Comparison of ENCODE assay signal across 1 cellular context in the genomic region with DNA sequence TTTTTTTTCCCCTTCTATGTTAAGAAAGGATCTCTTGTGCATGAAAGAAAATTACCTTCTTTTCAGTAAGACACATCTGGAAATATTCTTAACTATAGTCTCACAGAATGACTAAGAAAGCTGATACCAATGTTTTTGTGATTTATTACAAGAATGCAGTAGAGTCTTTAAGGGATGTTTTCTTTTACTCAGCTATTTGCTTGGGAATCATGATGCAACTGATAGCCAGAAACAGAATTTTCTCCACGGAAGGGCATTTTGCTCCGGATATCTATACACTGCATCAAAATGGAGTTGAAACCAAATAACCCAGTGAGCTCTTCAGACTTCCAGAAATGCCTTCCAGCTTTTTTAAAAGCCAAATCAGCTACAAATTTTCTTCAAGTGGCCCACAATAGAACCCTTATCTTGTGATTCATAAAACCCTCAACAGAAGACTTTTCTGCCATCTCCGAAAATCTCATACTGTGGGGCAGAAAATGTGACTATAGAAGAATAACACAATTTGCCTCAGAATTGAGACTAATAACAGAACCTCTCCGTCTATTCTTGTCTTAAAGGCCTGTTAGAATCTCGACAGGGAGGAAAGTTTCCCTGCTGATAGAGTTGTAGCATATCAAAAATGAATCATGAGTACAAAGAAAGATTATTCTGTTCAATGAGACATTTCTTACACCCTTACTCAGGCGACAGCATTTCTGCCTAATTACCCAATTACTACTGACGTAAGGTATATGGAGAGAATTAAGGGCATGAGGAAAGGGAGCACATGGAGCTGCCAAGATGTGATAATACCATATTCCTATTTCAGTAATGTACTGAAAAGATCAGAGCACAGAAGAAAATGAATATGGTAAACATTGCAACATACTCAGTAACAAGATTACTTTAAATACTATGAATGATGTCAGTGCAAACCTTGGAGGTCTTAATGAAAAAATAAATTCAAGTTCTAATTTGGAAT.
TF ChIP-seq lines count a peak whose summit lies in the region.

No MANE protein-coding gene starts in this region.

TF ChIP-seq in SK-N-SH treated with all-trans-retinoic acid at 6 μM for 48 hours, 23 proteins besides CTCF, POLR2A, EP300 and RAD21 (continued from another document):
- TF ChIP-seq ZNF565 (CRISPR knock-in tag; conservative IDR thresholded peaks at IDR 0.05; ENCODE audit: low read depth) (no peak), POU6F1 (CRISPR knock-in tag; IDR thresholded peaks at IDR 0.05; ENCODE audit: borderline replicate concordance, low read depth) (no peak), RARB (CRISPR knock-in tag; IDR thresholded peaks at IDR 0.05) (no peak), ISL1 (CRISPR knock-in tag; IDR thresholded peaks at IDR 0.05) (peak; percentile 60)
